In the genomic region with DNA sequence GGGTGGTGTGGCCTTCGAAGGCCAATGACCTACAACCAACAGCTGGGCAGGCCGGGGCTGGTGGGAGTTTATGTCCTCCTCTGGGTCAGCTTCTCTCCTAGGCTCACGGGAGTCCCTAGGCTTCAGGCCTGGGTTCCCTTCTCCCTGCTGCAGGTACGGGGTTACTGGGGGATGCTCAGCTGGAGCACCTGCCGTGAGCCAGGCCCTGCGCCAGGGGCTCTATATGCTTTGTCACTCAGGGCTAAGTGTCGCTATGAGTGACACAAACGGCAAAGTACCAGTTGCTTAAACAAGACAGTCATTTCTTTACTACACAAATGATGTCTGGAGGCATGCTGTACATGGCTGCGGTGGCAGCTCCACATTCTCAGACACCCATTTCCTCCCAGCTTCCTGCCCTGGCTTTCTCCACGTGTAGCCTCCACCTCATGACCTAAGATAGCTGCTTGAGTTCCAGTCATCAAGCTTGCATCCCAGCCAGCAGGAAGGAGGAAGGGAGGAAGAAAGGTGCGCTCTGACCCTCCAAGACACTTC, we compare ENCODE assay signal across 12 cellular contexts. TPM values are rescaled to one million over a fixed set of nuclear protein-coding genes. Genes with fewer than 3 reads are reported as not detected.
DNase-seq lines count a peak whose midpoint lies in the region; ATAC-seq, FAIRE-seq and TF ChIP-seq lines count a peak whose summit lies in the region.
"Had no signal": no experiment of that assay in that cellular context is flagged by ENCODE, and none has a peak within 500 bp of the region (broad histone marks: within the 10 kb centered on the region; RNA-seq: fewer than 3 reads in every experiment).

No MANE protein-coding gene starts in this region.

- TF ChIP-seq CTCF in psoas muscle (IDR thresholded peaks at IDR 0.05): no peak

- intact Hi-C loops in psoas muscle (cut with DNase I): no loop called here
- intact Hi-C loops in left ventricle myocardium superior (cut with micrococcal nuclease): no loop called here

- DNase-seq in GM12891 (ENCODE audit: insufficient read length, low spot score) (no peak), neuronal stem cell (ENCODE audit: low spot score) (no peak), A172 (ENCODE audit: low spot score) (no peak), psoas muscle (no peak), left ventricle myocardium superior (no peak)
- DNase-seq in activated CD4-positive, CD25-positive, alpha-beta regulatory T cell treated with anti-CD3 and anti-CD28 coated beads, Interleukin-2, amount 50 U/mL, for 72 hours: peak; percentile 43
- DNase-seq: DMS153; endodermal cell; NK-92 treated with Interleukin-12 subunit alpha and Interleukin-12 subunit beta, amount 100 ng/mL, for 24 hours had no signal

- peaks cover 0 to 1% of the 10 kb centered on the region in 2 donors for H3K9me3 ChIP-seq in neuronal stem cell (replicated peaks in 1 of 2; ENCODE audit: control insufficient read depth in 2 of 2, insufficient read depth in 1 of 2, low read depth in 1 of 2, low read length in 2 of 2)
- H3K9me3 ChIP-seq in psoas muscle: no peaks in the 10 kb centered on the region
- H3K9me3 ChIP-seq: adrenal gland had no signal

- H2AFZ ChIP-seq in neuronal stem cell (ENCODE audit: low read length): no peak overlapping the region

- H4K91ac ChIP-seq in neuronal stem cell (ENCODE audit: low read depth, low read length, poor library complexity): no peak overlapping the region

- no peak overlapping the region for H3K4ac ChIP-seq in neuronal stem cell (ENCODE audit: low read length)

- ATAC-seq in GM19455 (IDR thresholded peaks at IDR 0.05; ENCODE audit: unreplicated experiment) (peak; percentile 70), psoas muscle (no peak), left ventricle myocardium superior (no peak)
- ATAC-seq: HCT116 had no signal

- no peaks in the 10 kb centered on the region for H3K79me1 ChIP-seq in neuronal stem cell (ENCODE audit: low read depth, low read length)

- H4K8ac ChIP-seq in neuronal stem cell (ENCODE audit: low read depth, low read length): no peak overlapping the region

- peak overlapping the region; percentile 16 for H2AK5ac ChIP-seq in neuronal stem cell (ENCODE audit: low read depth, low read length)

- no peak overlapping the region for H2BK120ac ChIP-seq in neuronal stem cell (ENCODE audit: low read depth, low read length)

- H3K4me3 ChIP-seq in neuronal stem cell (ENCODE audit: low read length in 2 of 2): no peak overlapping the region
- no peak overlapping the region for H3K4me3 ChIP-seq in psoas muscle
- H3K4me3 ChIP-seq: adrenal gland had no signal

- H3K4me1 ChIP-seq in neuronal stem cell (ENCODE audit: control insufficient read depth in 2 of 2, insufficient read depth in 1 of 2, low read depth in 1 of 2, low read length in 2 of 2) (no peaks in the 10 kb centered on the region), psoas muscle (peaks cover 3% of the 10 kb centered on the region)
- H3K4me1 ChIP-seq: adrenal gland had no signal

- H3K9ac ChIP-seq in neuronal stem cell (ENCODE audit: low read depth, low read length, poor library complexity): no peak overlapping the region

- no peak overlapping the region for H3K4me2 ChIP-seq in neuronal stem cell (ENCODE audit: insufficient read depth, low read length, poor library complexity, severe bottlenecking)

- H3K27me3 ChIP-seq in neuronal stem cell (ENCODE audit: control insufficient read depth in 3 of 3, insufficient read depth in 3 of 3, low read depth in 1 of 3, low read length in 3 of 3): no peaks in the 10 kb centered on the region
- H3K27me3 ChIP-seq in psoas muscle (ENCODE audit: insufficient read depth in 3 of 3, low read length in 2 of 3): no peaks in the 10 kb centered on the region
- H3K27me3 ChIP-seq: adrenal gland had no signal

- peak; percentile 43 for FAIRE-seq in GM12891 (lab: Jason Lieb, UNC)

- no peak overlapping the region for H2BK15ac ChIP-seq in neuronal stem cell (ENCODE audit: low read length)

- no peak overlapping the region for H3K18ac ChIP-seq in neuronal stem cell (ENCODE audit: low read length)

- no peak overlapping the region for H2BK12ac ChIP-seq in neuronal stem cell (ENCODE audit: low read length)

- no peak overlapping the region for H3K14ac ChIP-seq in neuronal stem cell (ENCODE audit: low read length)

- no peak for TF ChIP-seq POLR2A in GM12891 (IDR thresholded peaks at IDR 0.05; ENCODE audit: low read depth, low read length)

- H3K36me3 ChIP-seq in neuronal stem cell (replicated peaks in 1 of 2; ENCODE audit: control insufficient read depth in 2 of 2, insufficient read depth in 2 of 2, low read length in 2 of 2): no peaks in the 10 kb centered on the region
- H3K36me3 ChIP-seq in psoas muscle (ENCODE audit: insufficient read depth in 1 of 2, low read depth in 1 of 2): no peaks in the 10 kb centered on the region
- H3K36me3 ChIP-seq: adrenal gland had no signal

- WGBS in neuronal stem cell (ENCODE audit: extremely low coverage in 2 of 2, insufficient read length in 2 of 2, insufficient replicate concordance in 1 of 2), 2 donors: no CpG with 5 or more reads among the region's 11 CpGs
- 64 to 72% (median 71%) methylated on average over 11 of the region's 11 CpGs for WGBS in psoas muscle, 3 donors

- H3K27ac ChIP-seq in neuronal stem cell (replicated peaks; ENCODE audit: low read length) (no peak overlapping the region), psoas muscle (no peak overlapping the region)
- H3K27ac ChIP-seq: adrenal gland had no signal

- H2BK5ac ChIP-seq in neuronal stem cell (ENCODE audit: low read length): no peak overlapping the region

- no peak overlapping the region for H3K23ac ChIP-seq in neuronal stem cell (ENCODE audit: low read depth, low read length, poor library complexity)

TF ChIP-seq in GM12891, 5 proteins besides CTCF, POLR2A, EP300 and RAD21:
- TF ChIP-seq SPI1 (IDR thresholded peaks at IDR 0.05; ENCODE audit: low read depth, low read length) (peak; percentile 58), TAF1 (IDR thresholded peaks at IDR 0.05; ENCODE audit: low read depth, low read length) (no peak), POU2F2 (IDR thresholded peaks at IDR 0.05; ENCODE audit: low read depth, low read length) (0 out of 2 replicates have a peak, but pooled peaks have one; percentile 28)

RNA-seq across cellular contexts. Expression of a gene that starts 22.5 kb away (rescaled TPM):
- polyA plus RNA-seq in GM12891 (2012; ENCODE audit: low read depth, missing spikeins): 26.6 TPM
- polyA plus RNA-seq in neuronal stem cell (2013, experiment 1 of 2): 36.0 TPM
- polyA plus RNA-seq in neuronal stem cell (2013, experiment 2 of 2): 35.7 TPM
- 64.2 and 68.2 TPM in 2 replicates for total RNA-seq in A172 (2014; rRNA removed; shearing (Covaris generic))
- total RNA-seq in psoas muscle (10 to 100 TPM; 17.8 to 24.8 (median 21.2) TPM), left ventricle myocardium superior (46.8 TPM)
- polyA plus RNA-seq in psoas muscle: 10 to 100 TPM; 19.2 to 40.1 (median 22.8) TPM

RNA-seq across cellular contexts. Expression of a gene that starts 27.4 kb away (rescaled TPM):
- polyA plus RNA-seq in GM12891 (2012; ENCODE audit: low read depth, missing spikeins): not detected
- 22.1 TPM for polyA plus RNA-seq in neuronal stem cell (2013, experiment 1 of 2)
- polyA plus RNA-seq in neuronal stem cell (2013, experiment 2 of 2): 22.8 TPM
- not detected in 2 replicates for total RNA-seq in A172 (2014; rRNA removed; shearing (Covaris generic))
- total RNA-seq in psoas muscle: 10 to 100 TPM; 35.5 to 58.8 (median 43.0) TPM
- polyA plus RNA-seq in psoas muscle: 10 to 100 TPM in 2 of 3 donors, 1 to 10 TPM in 1; 8.1 to 22.5 (median 11.9) TPM
- total RNA-seq in left ventricle myocardium superior: 250 TPM

Comparison
In these comparisons a context has a peak if more than half of its experiments do, and no peak if none do; other contexts are left out.
1. RNA of a gene that starts 27.4 kb away (total RNA-seq): 250 TPM in left ventricle myocardium superior (single experiment) and 35.5 to 58.8 TPM in psoas muscle; not detected in A172; every median in the first group is over 10 times any median in the second.